2 cellular contexts compared by ENCODE assay signal in genomic region chr1:9653783-9654517, GRCh38.
TF ChIP-seq lines count a peak whose summit lies in the region.

No MANE protein-coding gene starts in this region.

TF ChIP-seq in liver, 16 proteins besides CTCF, POLR2A, EP300 and RAD21 (continued from another document):
- TF ChIP-seq EGR1 (IDR thresholded peaks at IDR 0.05; ENCODE audit: low read depth in 2 of 2) (no peak), NR2F2 (IDR thresholded peaks at IDR 0.05) (no peak), ATF3 (IDR thresholded peaks at IDR 0.05) (no peak), JUND (IDR thresholded peaks at IDR 0.05) (no peak), REST (IDR thresholded peaks at IDR 0.05) (no peak), HNF4G (IDR thresholded peaks at IDR 0.05) (no peak), RXRA (IDR thresholded peaks at IDR 0.05) (no peak), ZBTB33 (IDR thresholded peaks at IDR 0.05) (no peak), MAX (IDR thresholded peaks at IDR 0.05) (no peak)

TF ChIP-seq in HepG2, 621 proteins besides CTCF, POLR2A, EP300 and RAD21:
- TF ChIP-seq ZNF800 (CRISPR knock-in tag; IDR thresholded peaks at IDR 0.05) (no peak), AKNA (CRISPR knock-in tag; IDR thresholded peaks at IDR 0.05; ENCODE audit: borderline replicate concordance) (no peak), ZNF720 (CRISPR knock-in tag; IDR thresholded peaks at IDR 0.05) (no peak), DPF2 (CRISPR knock-in tag; IDR thresholded peaks at IDR 0.05; ENCODE audit: borderline replicate concordance, low read depth) (no peak), HINFP (CRISPR knock-in tag; IDR thresholded peaks at IDR 0.05; ENCODE audit: low read depth) (no peak), NFE2L2 (IDR thresholded peaks at IDR 0.05; ENCODE audit: low read length) (no peak), ZNF816 (CRISPR knock-in tag; IDR thresholded peaks at IDR 0.05; ENCODE audit: borderline replicate concordance) (no peak), SMARCC2 (IDR thresholded peaks at IDR 0.05) (no peak), ZMYM3 (CRISPR knock-in tag; IDR thresholded peaks at IDR 0.05) (no peak), STAG1 (CRISPR knock-in tag; IDR thresholded peaks at IDR 0.05) (no peak), HOXA7 (CRISPR knock-in tag; IDR thresholded peaks at IDR 0.05) (no peak), TBP (CRISPR knock-in tag; IDR thresholded peaks at IDR 0.05) (no peak), PRDM4 (CRISPR knock-in tag; IDR thresholded peaks at IDR 0.05; ENCODE audit: borderline replicate concordance) (no peak), ZNF777 (CRISPR knock-in tag; IDR thresholded peaks at IDR 0.05) (no peak), E2F5 (CRISPR knock-in tag; conservative IDR thresholded peaks at IDR 0.05) (no peak)
